Comparison of ENCODE assay signal across 9 cellular contexts in genomic region chr2:174681983-174682577, GRCh38.
DNase-seq lines count a peak whose midpoint lies in the region; ATAC-seq and TF ChIP-seq lines count a peak whose summit lies in the region.
"Had no signal": no experiment of that assay in that cellular context is flagged by ENCODE, and none has a peak within 500 bp of the region (broad histone marks: within the 10 kb centered on the region; RNA-seq: fewer than 3 reads in every experiment).

No MANE protein-coding gene starts in this region.

- peaks cover 0 to 8% (median 0%) of the 10 kb centered on the region in 9 donors for H3K36me3 ChIP-seq in heart right ventricle

- no peaks in the 10 kb centered on the region for H3K27me3 ChIP-seq in heart right ventricle

- intact Hi-C loops in activated naive CD4-positive, alpha-beta T cell treated with anti-CD3 and anti-CD28 coated beads for 36 hours (cut with micrococcal nuclease) = loop anchor here (1.0 to 5.0 kb wide), 2 partner anchors 189 to 1320 kb away; partner anchors contain the start of gene LNPK
- intact Hi-C loops in heart right ventricle (cut with DNase I) = loop anchor here in 7 of 10 donors (5.0 to 10.0 kb wide), 5 partner anchors 67 to 107 kb away; no protein-coding TSS in a partner anchor

- 0 to 1% methylated on average over 48 to 53 of the region's 53 CpGs for WGBS in heart right ventricle, 2 donors

- H3K36me3 Mint-ChIP-seq in activated naive CD4-positive, alpha-beta T cell treated with anti-CD3 and anti-CD28 coated beads for 36 hours (ENCODE audit: low read depth) = peaks cover 3% of the 10 kb centered on the region

- H3K4me3 Mint-ChIP-seq in activated naive CD4-positive, alpha-beta T cell treated with anti-CD3 and anti-CD28 coated beads for 36 hours = peak overlapping the region; percentile 74

- CTCF ChIA-PET in activated naive CD4-positive, alpha-beta T cell treated with anti-CD3 and anti-CD28 coated beads for 36 hours (lab: Charles Lee) = interaction anchor here (0.5 to 8.8 kb wide), 16 partner anchors 15 to 189 kb away, joined by 3 to 139 read pairs (median 3); partner anchors contain the start of gene WIPF1

- H3K27ac ChIP-seq in heart right ventricle = peak overlapping the region; percentile 76 to 92 (median 87)
- H3K27ac ChIP-seq: epithelial cell of prostate had no signal

- H3K4me3 ChIP-seq in HFF-Myc (replicated peaks; ENCODE audit: low read depth, low read length) (peak overlapping the region; percentile 66), heart right ventricle (peak overlapping the region; percentile 76 to 97 (median 94)), retinal pigment epithelial cell (ENCODE audit: low read length) (peak overlapping the region; percentile 67)

- peak overlapping the region; percentile 62 for H3K27ac Mint-ChIP-seq in activated naive CD4-positive, alpha-beta T cell treated with anti-CD3 and anti-CD28 coated beads for 36 hours

- no peaks in the 10 kb centered on the region for H3K27me3 Mint-ChIP-seq in activated naive CD4-positive, alpha-beta T cell treated with anti-CD3 and anti-CD28 coated beads for 36 hours (ENCODE audit: low read depth)

- DNase-seq in HFF-Myc (ENCODE audit: extremely low read depth, low read depth) = no peak
- DNase-seq in NCI-H69 (lab: John Stamatoyannopoulos, UW) = peak; percentile 31
- DNase-seq in activated naive CD4-positive, alpha-beta T cell treated with anti-CD3 and anti-CD28 coated beads for 36 hours = peak; percentile 30
- peak; percentile 50 to 65 for DNase-seq in heart right ventricle
- no peak for DNase-seq in retinal pigment epithelial cell (ENCODE audit: low read depth)
- no peak for DNase-seq in GF-D8 (lab: John Stamatoyannopoulos, UW)

- peaks cover 56% of the 10 kb centered on the region for H3K4me1 Mint-ChIP-seq in activated naive CD4-positive, alpha-beta T cell treated with anti-CD3 and anti-CD28 coated beads for 36 hours (ENCODE audit: low read depth)

- no peak for TF ChIP-seq CTCF in HFF-Myc (IDR thresholded peaks at IDR 0.05; ENCODE audit: low read depth, low read length, missing control alignments)
- no peak for TF ChIP-seq CTCF in heart right ventricle (IDR thresholded peaks at IDR 0.05)
- TF ChIP-seq CTCF in retinal pigment epithelial cell (conservative IDR thresholded peaks at IDR 0.05; ENCODE audit: low read depth, low read length) = no peak

- peaks cover 0 to 57% (median 40%) of the 10 kb centered on the region in 9 donors for H3K4me1 ChIP-seq in heart right ventricle

- ATAC-seq in GM18498 (IDR thresholded peaks at IDR 0.05; ENCODE audit: unreplicated experiment) (peak; percentile 52), heart right ventricle (peak; percentile 54 to 75 (median 66)), HG03457 (IDR thresholded peaks at IDR 0.05; ENCODE audit: unreplicated experiment) (no peak)

- no peaks in the 10 kb centered on the region for H3K9me3 ChIP-seq in heart right ventricle

- no peaks in the 10 kb centered on the region for H3K9me3 Mint-ChIP-seq in activated naive CD4-positive, alpha-beta T cell treated with anti-CD3 and anti-CD28 coated beads for 36 hours

Comparison
In these comparisons a context has a peak if more than half of its experiments do, and no peak if none do; other contexts are left out.
1. DNase-seq: peak in NCI-H69 (single experiment), activated naive CD4-positive, alpha-beta T cell treated with anti-CD3 and anti-CD28 coated beads for 36 hours (single experiment) and heart right ventricle (2 of 2); none in HFF-Myc (single experiment), retinal pigment epithelial cell (single experiment) and GF-D8 (single experiment).
2. Peak in every context shown above with its lines, with median percentiles within 50 percentile points of each other: H3K4me3 ChIP-seq.